ENCODE assay signal across 1 cellular context in genomic region chr7:4631664-4632171, GRCh38.
TF ChIP-seq lines count a peak whose summit lies in the region.

No MANE protein-coding gene starts in this region.

TF ChIP-seq in K562, 482 proteins besides CTCF, POLR2A, EP300 and RAD21 (continued from another document and continues in another):
- peak; percentile 64 for TF ChIP-seq MYC (IDR thresholded peaks at IDR 0.05; ENCODE audit: low read depth, low read length)
- no peak for TF ChIP-seq MYC (CRISPR knock-in tag; IDR thresholded peaks at IDR 0.05; ENCODE audit: borderline replicate concordance, low read depth)
- TF ChIP-seq CUX1 (CRISPR knock-in tag; IDR thresholded peaks at IDR 0.05) = no peak
- peak in 1 of 2 experiments; percentile 75 for TF ChIP-seq E2F6 (IDR thresholded peaks at IDR 0.05; ENCODE audit: borderline replicate concordance in 1 of 2, extremely low read depth in 1 of 2, insufficient read depth in 1 of 2, insufficient read length in 1 of 2, low read depth in 1 of 2, low read length in 1 of 2, poor library complexity in 1 of 2, severe bottlenecking in 1 of 2)
- TF ChIP-seq, protein P1, sequence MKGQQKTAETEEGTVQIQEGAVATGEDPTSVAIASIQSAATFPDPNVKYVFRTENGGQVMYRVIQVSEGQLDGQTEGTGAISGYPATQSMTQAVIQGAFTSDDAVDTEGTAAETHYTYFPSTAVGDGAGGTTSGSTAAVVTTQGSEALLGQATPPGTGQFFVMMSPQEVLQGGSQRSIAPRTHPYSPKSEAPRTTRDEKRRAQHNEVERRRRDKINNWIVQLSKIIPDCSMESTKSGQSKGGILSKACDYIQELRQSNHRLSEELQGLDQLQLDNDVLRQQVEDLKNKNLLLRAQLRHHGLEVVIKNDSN (CRISPR knock-in tag; IDR thresholded peaks at IDR 0.05) = peak; percentile 19; the same call in 1 of the 2 replicates
- TF ChIP-seq CCNT2 (IDR thresholded peaks at IDR 0.05; ENCODE audit: borderline replicate concordance, extremely low read depth, insufficient read length, low read depth, low read length) = no peak
- TF ChIP-seq RBM39 (optimal IDR thresholded peaks at IDR 0.05; ENCODE audit: low read depth, low read length) = peak; percentile 44
- no peak for TF ChIP-seq ZNF175 (CRISPR knock-in tag; IDR thresholded peaks at IDR 0.05; ENCODE audit: low read depth)
- TF ChIP-seq HSF4 (CRISPR knock-in tag; IDR thresholded peaks at IDR 0.05; ENCODE audit: borderline replicate concordance) = no peak
- TF ChIP-seq CXXC5 (CRISPR knock-in tag; IDR thresholded peaks at IDR 0.05) = peak; percentile 50; the same call in 1 of the 2 replicates
- TF ChIP-seq ZC3H4 (CRISPR knock-in tag; IDR thresholded peaks at IDR 0.05; ENCODE audit: borderline replicate concordance) = no peak
- TF ChIP-seq NCOA6 (IDR thresholded peaks at IDR 0.05) = no peak
- TF ChIP-seq ZHX1 (conservative IDR thresholded peaks at IDR 0.05; ENCODE audit: low read length) = no peak
- no peak for TF ChIP-seq CSDE1 (IDR thresholded peaks at IDR 0.05)
- peak in 1 of 2 experiments; percentile 49; a peak in 1 of 4 replicates for TF ChIP-seq FOXK2 (conservative IDR thresholded peaks at IDR 0.05 in 1 of 2, IDR thresholded peaks at IDR 0.05 in 1 of 2; ENCODE audit: low read depth in 2 of 2)
- no peak for TF ChIP-seq ARID1B (IDR thresholded peaks at IDR 0.05)
- no peak for TF ChIP-seq GATAD2A (IDR thresholded peaks at IDR 0.05)
- TF ChIP-seq, protein P2, sequence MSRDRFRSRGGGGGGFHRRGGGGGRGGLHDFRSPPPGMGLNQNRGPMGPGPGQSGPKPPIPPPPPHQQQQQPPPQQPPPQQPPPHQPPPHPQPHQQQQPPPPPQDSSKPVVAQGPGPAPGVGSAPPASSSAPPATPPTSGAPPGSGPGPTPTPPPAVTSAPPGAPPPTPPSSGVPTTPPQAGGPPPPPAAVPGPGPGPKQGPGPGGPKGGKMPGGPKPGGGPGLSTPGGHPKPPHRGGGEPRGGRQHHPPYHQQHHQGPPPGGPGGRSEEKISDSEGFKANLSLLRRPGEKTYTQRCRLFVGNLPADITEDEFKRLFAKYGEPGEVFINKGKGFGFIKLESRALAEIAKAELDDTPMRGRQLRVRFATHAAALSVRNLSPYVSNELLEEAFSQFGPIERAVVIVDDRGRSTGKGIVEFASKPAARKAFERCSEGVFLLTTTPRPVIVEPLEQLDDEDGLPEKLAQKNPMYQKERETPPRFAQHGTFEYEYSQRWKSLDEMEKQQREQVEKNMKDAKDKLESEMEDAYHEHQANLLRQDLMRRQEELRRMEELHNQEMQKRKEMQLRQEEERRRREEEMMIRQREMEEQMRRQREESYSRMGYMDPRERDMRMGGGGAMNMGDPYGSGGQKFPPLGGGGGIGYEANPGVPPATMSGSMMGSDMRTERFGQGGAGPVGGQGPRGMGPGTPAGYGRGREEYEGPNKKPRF (IDR thresholded peaks at IDR 0.05; ENCODE audit: low read depth, low read length) = no peak
- no peak for TF ChIP-seq TEAD1 (CRISPR knock-in tag; IDR thresholded peaks at IDR 0.05)
- peak; percentile 75 for TF ChIP-seq CC2D1A (IDR thresholded peaks at IDR 0.05)
- TF ChIP-seq CGGBP1 (CRISPR knock-in tag; IDR thresholded peaks at IDR 0.05) = no peak
- TF ChIP-seq GABPB1 (CRISPR knock-in tag; IDR thresholded peaks at IDR 0.05) = no peak
- no peak for TF ChIP-seq ZNF143 (CRISPR knock-in tag; IDR thresholded peaks at IDR 0.05)
- TF ChIP-seq BCOR (IDR thresholded peaks at IDR 0.05) = 0 out of 2 replicates have a peak, but pooled peaks have one; percentile 18
- no peak for TF ChIP-seq SMARCA5 (IDR thresholded peaks at IDR 0.05)
- no peak for TF ChIP-seq SP1 (CRISPR knock-in tag; IDR thresholded peaks at IDR 0.05)
- peak; percentile 75 for TF ChIP-seq LEF1 (IDR thresholded peaks at IDR 0.05)
- peak; percentile 42; the same call in 1 of the 2 replicates for TF ChIP-seq ESRRA (IDR thresholded peaks at IDR 0.05; ENCODE audit: borderline replicate concordance, low read depth)
- no peak for TF ChIP-seq MCM3 (IDR thresholded peaks at IDR 0.05)
- no peak for TF ChIP-seq MCM7 (IDR thresholded peaks at IDR 0.05)
- TF ChIP-seq ZBTB17 (CRISPR knock-in tag; IDR thresholded peaks at IDR 0.05) = peak; percentile 75
- TF ChIP-seq, protein P3, sequence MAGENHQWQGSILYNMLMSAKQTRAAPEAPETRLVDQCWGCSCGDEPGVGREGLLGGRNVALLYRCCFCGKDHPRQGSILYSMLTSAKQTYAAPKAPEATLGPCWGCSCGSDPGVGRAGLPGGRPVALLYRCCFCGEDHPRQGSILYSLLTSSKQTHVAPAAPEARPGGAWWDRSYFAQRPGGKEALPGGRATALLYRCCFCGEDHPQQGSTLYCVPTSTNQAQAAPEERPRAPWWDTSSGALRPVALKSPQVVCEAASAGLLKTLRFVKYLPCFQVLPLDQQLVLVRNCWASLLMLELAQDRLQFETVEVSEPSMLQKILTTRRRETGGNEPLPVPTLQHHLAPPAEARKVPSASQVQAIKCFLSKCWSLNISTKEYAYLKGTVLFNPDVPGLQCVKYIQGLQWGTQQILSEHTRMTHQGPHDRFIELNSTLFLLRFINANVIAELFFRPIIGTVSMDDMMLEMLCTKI (IDR thresholded peaks at IDR 0.05; ENCODE audit: partially characterized antibody) = no peak
- 0 out of 2 replicates have a peak, but pooled peaks have one; percentile 17 for TF ChIP-seq SOX6 (IDR thresholded peaks at IDR 0.05)
- TF ChIP-seq SMC3 (conservative IDR thresholded peaks at IDR 0.05; ENCODE audit: insufficient read depth, low read depth, low read length) = peak; percentile 87
- TF ChIP-seq ZNF639 (CRISPR knock-in tag; conservative IDR thresholded peaks at IDR 0.05 in 1 of 2, IDR thresholded peaks at IDR 0.05 in 1 of 2) = no peak
- no peak for TF ChIP-seq XRCC3 (IDR thresholded peaks at IDR 0.05)
- TF ChIP-seq RNF2 (IDR thresholded peaks at IDR 0.05) = no peak
- TF ChIP-seq NFRKB (IDR thresholded peaks at IDR 0.05; ENCODE audit: low read depth) = no peak
- TF ChIP-seq MCM2 (IDR thresholded peaks at IDR 0.05; ENCODE audit: low read depth) = no peak
- 0 out of 2 replicates have a peak, but pooled peaks have one; percentile 24 for TF ChIP-seq ZNF384 (IDR thresholded peaks at IDR 0.05; ENCODE audit: low read depth, low read length)
- no peak for TF ChIP-seq FOXJ3 (CRISPR knock-in tag; IDR thresholded peaks at IDR 0.05)
- peak; percentile 47 for TF ChIP-seq MAFG (tag; conservative IDR thresholded peaks at IDR 0.05)
- TF ChIP-seq RCOR1 (IDR thresholded peaks at IDR 0.05; ENCODE audit: borderline replicate concordance in 1 of 2, low read depth in 2 of 2, low read length in 2 of 2) = peak in 1 of 2 experiments; percentile 38; a peak in 1 of 4 replicates
- TF ChIP-seq NFE2 (IDR thresholded peaks at IDR 0.05; ENCODE audit: low read depth) = peak; percentile 32; the same call in 1 of the 2 replicates
- TF ChIP-seq SMARCC2 (IDR thresholded peaks at IDR 0.05; ENCODE audit: low read depth) = no peak
- no peak for TF ChIP-seq ZFP30 (CRISPR knock-in tag; IDR thresholded peaks at IDR 0.05; ENCODE audit: borderline replicate concordance)
- 0 out of 2 replicates have a peak, but pooled peaks have one; percentile 39 for TF ChIP-seq RAD51 (IDR thresholded peaks at IDR 0.05; ENCODE audit: borderline replicate concordance, low read depth)
- TF ChIP-seq MEIS2 (IDR thresholded peaks at IDR 0.05; ENCODE audit: partially characterized antibody) = no peak
- peak; percentile 51; the same call in 1 of the 2 replicates for TF ChIP-seq RB1 (IDR thresholded peaks at IDR 0.05; ENCODE audit: low read depth)
- no peak for TF ChIP-seq ATF3 (IDR thresholded peaks at IDR 0.05)
- TF ChIP-seq ATF3 (CRISPR knock-in tag; conservative IDR thresholded peaks at IDR 0.05) = no peak
- TF ChIP-seq, protein P4, sequence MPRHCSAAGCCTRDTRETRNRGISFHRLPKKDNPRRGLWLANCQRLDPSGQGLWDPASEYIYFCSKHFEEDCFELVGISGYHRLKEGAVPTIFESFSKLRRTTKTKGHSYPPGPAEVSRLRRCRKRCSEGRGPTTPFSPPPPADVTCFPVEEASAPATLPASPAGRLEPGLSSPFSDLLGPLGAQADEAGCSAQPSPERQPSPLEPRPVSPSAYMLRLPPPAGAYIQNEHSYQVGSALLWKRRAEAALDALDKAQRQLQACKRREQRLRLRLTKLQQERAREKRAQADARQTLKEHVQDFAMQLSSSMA (CRISPR knock-in tag; IDR thresholded peaks at IDR 0.05) = no peak
